ENCODE assay signal across 24 cellular contexts in genomic region chr1:208449951-208450350, GRCh38.
A peak's percentile ranks its signal among the peaks of the same experiment; 100 is the strongest.
DNase-seq lines count a peak whose midpoint lies in the region; ATAC-seq and TF ChIP-seq lines count a peak whose summit lies in the region.
"Had no signal": no experiment of that assay in that cellular context is flagged by ENCODE, and none has a peak within 500 bp of the region (broad histone marks: within the 10 kb centered on the region; RNA-seq: fewer than 3 reads in every experiment).

No MANE protein-coding gene starts in this region.

- H3K27me3 ChIP-seq in hepatocyte: no peaks in the 10 kb centered on the region
- H3K27me3 ChIP-seq: foreskin keratinocyte, sigmoid colon had no signal

- H3K36me3 ChIP-seq in hepatocyte (replicated peaks; ENCODE audit: insufficient read depth, low read depth): no peaks in the 10 kb centered on the region
- H3K36me3 ChIP-seq: sigmoid colon had no signal

- WGBS in hepatocyte (ENCODE audit: low lambda C conversion rate, missing lambda C conversion rate): 84% methylated on average over 7 of the region's 7 CpGs

- no peak overlapping the region for H3K27ac ChIP-seq in hepatocyte
- H3K27ac ChIP-seq: foreskin keratinocyte, KMS-11 had no signal

- no peak for TF ChIP-seq CTCF in hepatocyte (IDR thresholded peaks at IDR 0.05; ENCODE audit: poor library complexity)
- TF ChIP-seq CTCF in nephron progenitor cell (IDR thresholded peaks at IDR 0.05): no peak

- no peaks in the 10 kb centered on the region for H3K9me3 ChIP-seq in hepatocyte (ENCODE audit: low read depth)
- H3K9me3 ChIP-seq: sigmoid colon, SK-N-SH had no signal

- H3K4me1 ChIP-seq in hepatocyte (ENCODE audit: insufficient read depth): peaks cover 20% of the 10 kb centered on the region
- H3K4me1 ChIP-seq: foreskin keratinocyte had no signal

- H3K79me2 ChIP-seq in hepatocyte: no peaks in the 10 kb centered on the region

- H3K4me1 Mint-ChIP-seq in nephron progenitor cell: peaks cover 22% of the 10 kb centered on the region
- H3K4me1 Mint-ChIP-seq: activated B cell treated with CpG ODN at 0.5 μM for 24 hours; activated naive CD8-positive, alpha-beta T cell treated with anti-CD3 and anti-CD28 coated beads, Interleukin-2, amount 10 ng/mL, durations not matched to agents 7 days and 5 days; CD4-positive, alpha-beta memory T cell had no signal

- no peak overlapping the region for H3K4me3 Mint-ChIP-seq in nephron progenitor cell
- H3K4me3 Mint-ChIP-seq: activated B cell treated with CpG ODN at 0.5 μM for 24 hours; activated naive CD8-positive, alpha-beta T cell treated with anti-CD3 and anti-CD28 coated beads, Interleukin-2, amount 10 ng/mL, durations not matched to agents 7 days and 5 days; CD4-positive, alpha-beta memory T cell had no signal

- H3K4me3 ChIP-seq in hepatocyte: no peak overlapping the region
- H3K4me3 ChIP-seq: sigmoid colon had no signal

- no peak overlapping the region for H3K27ac Mint-ChIP-seq in nephron progenitor cell
- H3K27ac Mint-ChIP-seq: activated B cell treated with CpG ODN at 0.5 μM for 24 hours; activated naive CD8-positive, alpha-beta T cell treated with anti-CD3 and anti-CD28 coated beads, Interleukin-2, amount 10 ng/mL, durations not matched to agents 7 days and 5 days; activated T-helper 2 cell treated with anti-CD3 and anti-CD28 coated beads, Interferon-gamma antibody, Interleukin-2, Interleukin-4, amounts not matched to agents 10 μg/mL and 5 μg/mL and 100 μg/mL, durations not matched to agents 14 hours and 24 hours and 36 hours; CD4-positive, alpha-beta memory T cell had no signal

- no peaks in the 10 kb centered on the region for H3K36me3 Mint-ChIP-seq in nephron progenitor cell (ENCODE audit: low read depth)
- H3K36me3 Mint-ChIP-seq: activated naive CD8-positive, alpha-beta T cell treated with anti-CD3 and anti-CD28 coated beads, Interleukin-2, amount 10 ng/mL, durations not matched to agents 7 days and 5 days; CD4-positive, alpha-beta memory T cell had no signal

- no peak overlapping the region for H2AFZ ChIP-seq in hepatocyte

- no peak for ATAC-seq in HG02763 (IDR thresholded peaks at IDR 0.05; ENCODE audit: unreplicated experiment)
- ATAC-seq: foreskin keratinocyte, left ventricle myocardium superior had no signal

- H3K9me2 ChIP-seq in hepatocyte (replicated peaks; ENCODE audit: insufficient read depth): no peaks in the 10 kb centered on the region
- H3K9me2 ChIP-seq: SK-N-SH had no signal

- H3K9me3 Mint-ChIP-seq in nephron progenitor cell: peaks cover 9% of the 10 kb centered on the region
- H3K9me3 Mint-ChIP-seq: activated B cell treated with CpG ODN at 0.5 μM for 24 hours; activated naive CD8-positive, alpha-beta T cell treated with anti-CD3 and anti-CD28 coated beads, Interleukin-2, amount 10 ng/mL, durations not matched to agents 7 days and 5 days; activated T-helper 2 cell treated with anti-CD3 and anti-CD28 coated beads, Interferon-gamma antibody, Interleukin-2, Interleukin-4, amounts not matched to agents 10 μg/mL and 5 μg/mL and 100 μg/mL, durations not matched to agents 14 hours and 24 hours and 36 hours had no signal

- H3K4me2 ChIP-seq in hepatocyte: peak overlapping the region; percentile 54
- H3K4me2 ChIP-seq: KMS-11, SK-N-SH had no signal

- peaks cover 12% of the 10 kb centered on the region for H3K27me3 Mint-ChIP-seq in nephron progenitor cell (ENCODE audit: low read depth, poor library complexity)

- H4K20me1 ChIP-seq in hepatocyte (ENCODE audit: insufficient read depth, poor library complexity, severe bottlenecking): no peaks in the 10 kb centered on the region

- DNase-seq in COR-L47 (lab: John Stamatoyannopoulos, UW) (peak; percentile 88), NCI-H1417 (lab: John Stamatoyannopoulos, UW) (peak in 2 of 3 experiments; percentile 95 to 97), NCI-H774 (lab: John Stamatoyannopoulos, UW) (peak; percentile 50), hepatocyte (ENCODE audit: low spot score) (no peak), nephron progenitor cell (no peak)
- no peak for DNase-seq in stimulated activated CD4-positive, alpha-beta T cell treated with anti-CD3 and anti-CD28 coated beads, Interleukin-1b, Interleukin-23, amount 100 ng/mL, for 48 hours
- DNase-seq: activated B cell treated with CpG ODN at 0.5 μM for 24 hours; activated CD4-positive, alpha-beta T cell treated with anti-CD3 and anti-CD28 coated beads, Interleukin-2, amount 50 U/mL, for 4 hours; activated CD8-positive, alpha-beta memory T cell treated with anti-CD3 and anti-CD28 coated beads, Interleukin-2, amount 50 U/mL, for 4 hours; activated naive CD8-positive, alpha-beta T cell treated with anti-CD3 and anti-CD28 coated beads, Interleukin-2, amount 10 ng/mL, durations not matched to agents 7 days and 5 days; CD4-positive, alpha-beta memory T cell; DMS53; effector CD4-positive, alpha-beta T cell; erythroblast; foreskin keratinocyte; GF-D8; left ventricle myocardium superior; NCI-H226; sigmoid colon; SK-N-SH; substantia nigra had no signal

Comparison
In these comparisons a context has a peak if more than half of its experiments do, and no peak if none do; other contexts are left out.
1. DNase-seq: peak in COR-L47 (single experiment), NCI-H1417 (2 of 3) and NCI-H774 (single experiment); none in hepatocyte (single experiment), stimulated activated CD4-positive, alpha-beta T cell treated with anti-CD3 and anti-CD28 coated beads, Interleukin-1b, Interleukin-23, amount 100 ng/mL, for 48 hours (single experiment) and nephron progenitor cell (single experiment).